Comparison of ENCODE assay signal across 8 cellular contexts in genomic region chr17:1186923-1187771, GRCh38. TPM values are rescaled to one million over a fixed set of nuclear protein-coding genes. Genes with fewer than 3 reads are reported as not detected.
DNase-seq lines count a peak whose midpoint lies in the region; ATAC-seq, FAIRE-seq and TF ChIP-seq lines count a peak whose summit lies in the region.

No MANE protein-coding gene starts in this region.

- no peaks in the 10 kb centered on the region for H3K9me3 ChIP-seq in left lung

- H3K4me3 ChIP-seq in left lung: peak overlapping the region in 1 of 2 donors; percentile 21

- no peaks in the 10 kb centered on the region for H3K36me3 ChIP-seq in left lung

- TF ChIP-seq CTCF in 22Rv1 (IDR thresholded peaks at IDR 0.05) (peak; percentile 99), left lung (IDR thresholded peaks at IDR 0.05) (peak; percentile 97 to 99)

- no peaks in the 10 kb centered on the region for H3K27me3 ChIP-seq in left lung

- no peak for TF ChIP-seq POLR2A in GM12892 (IDR thresholded peaks at IDR 0.05; ENCODE audit: low read depth, low read length)

- no peak overlapping the region for H3K27ac Mint-ChIP-seq in activated CD4-positive, alpha-beta T cell treated with anti-CD3 and anti-CD28 coated beads, Interleukin-2, amount 10 ng/mL, durations not matched to agents 7 days and 5 days
- peak overlapping the region; percentile 73 for H3K27ac Mint-ChIP-seq in dendritic cell treated with granulocyte-macrophage colony-stimulating factor and Interleukin-4, amounts not matched to agents 40 ng/mL and 50 ng/mL, for 4 days

- POLR2A ChIA-PET in activated CD4-positive, alpha-beta T cell treated with anti-CD3 and anti-CD28 coated beads, Interleukin-2, amount 10 ng/mL, durations not matched to agents 7 days and 5 days (lab: Charles Lee): no interaction called here

- no peaks in the 10 kb centered on the region for H3K36me3 Mint-ChIP-seq in activated CD4-positive, alpha-beta T cell treated with anti-CD3 and anti-CD28 coated beads, Interleukin-2, amount 10 ng/mL, durations not matched to agents 7 days and 5 days (ENCODE audit: low read depth)
- peaks cover 49% of the 10 kb centered on the region for H3K36me3 Mint-ChIP-seq in dendritic cell treated with granulocyte-macrophage colony-stimulating factor and Interleukin-4, amounts not matched to agents 40 ng/mL and 50 ng/mL, for 4 days (ENCODE audit: low read depth)

- intact Hi-C loops in dendritic cell treated with granulocyte-macrophage colony-stimulating factor and Interleukin-4, amounts not matched to agents 40 ng/mL and 50 ng/mL, for 4 days (cut with micrococcal nuclease): loop anchor here (2.0 to 5.0 kb wide), 3 partner anchors 40 to 130 kb away; no protein-coding TSS in a partner anchor
- intact Hi-C loops in left lung (cut with DNase I): loop anchor here in 1 of 2 donors (5.0 kb wide), 1 partner anchor 65 kb away; no protein-coding TSS in a partner anchor

- FAIRE-seq in GM12892 (lab: Jason Lieb, UNC): peak; percentile 99

- peaks cover 8% of the 10 kb centered on the region for H3K4me1 Mint-ChIP-seq in activated CD4-positive, alpha-beta T cell treated with anti-CD3 and anti-CD28 coated beads, Interleukin-2, amount 10 ng/mL, durations not matched to agents 7 days and 5 days
- peaks cover 90% of the 10 kb centered on the region for H3K4me1 Mint-ChIP-seq in dendritic cell treated with granulocyte-macrophage colony-stimulating factor and Interleukin-4, amounts not matched to agents 40 ng/mL and 50 ng/mL, for 4 days (ENCODE audit: low read depth)

- ATAC-seq in left lung: peak; percentile 94
- no peak for ATAC-seq in GM21825 (IDR thresholded peaks at IDR 0.05; ENCODE audit: unreplicated experiment)

- CTCF ChIA-PET in activated CD4-positive, alpha-beta T cell treated with anti-CD3 and anti-CD28 coated beads, Interleukin-2, amount 10 ng/mL, durations not matched to agents 7 days and 5 days (lab: Charles Lee): interaction anchor here (0.6 to 1.7 kb wide), 20 partner anchors 9 to 660 kb away, joined by 3 to 16 read pairs (median 4); no protein-coding TSS in a partner anchor

- H3K9me3 Mint-ChIP-seq in activated CD4-positive, alpha-beta T cell treated with anti-CD3 and anti-CD28 coated beads, Interleukin-2, amount 10 ng/mL, durations not matched to agents 7 days and 5 days: no peaks in the 10 kb centered on the region
- no peaks in the 10 kb centered on the region for H3K9me3 Mint-ChIP-seq in dendritic cell treated with granulocyte-macrophage colony-stimulating factor and Interleukin-4, amounts not matched to agents 40 ng/mL and 50 ng/mL, for 4 days

- peak; percentile 78 for DNase-seq in GM12892 (ENCODE audit: insufficient read length)
- DNase-seq in NCI-H460 (ENCODE audit: extremely low read depth, low read depth): peak; percentile 82
- peak; percentile 72 for DNase-seq in activated CD4-positive, alpha-beta T cell treated with anti-CD3 and anti-CD28 coated beads, Interleukin-2, amount 10 ng/mL, durations not matched to agents 7 days and 5 days
- peak; percentile 89 to 98 for DNase-seq in left lung
- DNase-seq in stimulated activated CD4-positive, alpha-beta T cell treated with anti-CD3 and anti-CD28 coated beads, Interleukin-4, amount 100 ng/mL, for 1 hour: peak; percentile 79

- H3K4me1 ChIP-seq in left lung: peaks cover 22 to 71% of the 10 kb centered on the region in 2 donors

- H3K27ac ChIP-seq in 22Rv1: no peak overlapping the region
- H3K27ac ChIP-seq in left lung: peak overlapping the region in 1 of 2 donors; percentile 57

- no peak overlapping the region for H3K4me3 Mint-ChIP-seq in activated CD4-positive, alpha-beta T cell treated with anti-CD3 and anti-CD28 coated beads, Interleukin-2, amount 10 ng/mL, durations not matched to agents 7 days and 5 days
- peak overlapping the region; percentile 66 for H3K4me3 Mint-ChIP-seq in dendritic cell treated with granulocyte-macrophage colony-stimulating factor and Interleukin-4, amounts not matched to agents 40 ng/mL and 50 ng/mL, for 4 days

- peaks cover 5% of the 10 kb centered on the region for H3K27me3 Mint-ChIP-seq in activated CD4-positive, alpha-beta T cell treated with anti-CD3 and anti-CD28 coated beads, Interleukin-2, amount 10 ng/mL, durations not matched to agents 7 days and 5 days
- H3K27me3 Mint-ChIP-seq in dendritic cell treated with granulocyte-macrophage colony-stimulating factor and Interleukin-4, amounts not matched to agents 40 ng/mL and 50 ng/mL, for 4 days: no peaks in the 10 kb centered on the region

RNA-seq across cellular contexts. Expression of gene ABR, which starts 7.4 kb away (rescaled TPM):
- 33.9 TPM for polyA plus RNA-seq in GM12892 (2012; ENCODE audit: missing spikeins)
- 14.4 and 19.0 TPM in 2 replicates for total RNA-seq in NCI-H460 (2014; rRNA removed; shearing (Covaris generic))
- 21.5 and 28.0 TPM in 2 replicates for polyA plus RNA-seq in NCI-H460 (2014; cell fraction: nucleus; rRNA removed)
- 100 to 1,000 TPM; 145 to 163 TPM for total RNA-seq in activated CD4-positive, alpha-beta T cell treated with anti-CD3 and anti-CD28 coated beads, Interleukin-2, amount 10 ng/mL, durations not matched to agents 7 days and 5 days
- total RNA-seq in left lung: 100 to 1,000 TPM; 147 to 187 TPM
